In the genomic region with DNA sequence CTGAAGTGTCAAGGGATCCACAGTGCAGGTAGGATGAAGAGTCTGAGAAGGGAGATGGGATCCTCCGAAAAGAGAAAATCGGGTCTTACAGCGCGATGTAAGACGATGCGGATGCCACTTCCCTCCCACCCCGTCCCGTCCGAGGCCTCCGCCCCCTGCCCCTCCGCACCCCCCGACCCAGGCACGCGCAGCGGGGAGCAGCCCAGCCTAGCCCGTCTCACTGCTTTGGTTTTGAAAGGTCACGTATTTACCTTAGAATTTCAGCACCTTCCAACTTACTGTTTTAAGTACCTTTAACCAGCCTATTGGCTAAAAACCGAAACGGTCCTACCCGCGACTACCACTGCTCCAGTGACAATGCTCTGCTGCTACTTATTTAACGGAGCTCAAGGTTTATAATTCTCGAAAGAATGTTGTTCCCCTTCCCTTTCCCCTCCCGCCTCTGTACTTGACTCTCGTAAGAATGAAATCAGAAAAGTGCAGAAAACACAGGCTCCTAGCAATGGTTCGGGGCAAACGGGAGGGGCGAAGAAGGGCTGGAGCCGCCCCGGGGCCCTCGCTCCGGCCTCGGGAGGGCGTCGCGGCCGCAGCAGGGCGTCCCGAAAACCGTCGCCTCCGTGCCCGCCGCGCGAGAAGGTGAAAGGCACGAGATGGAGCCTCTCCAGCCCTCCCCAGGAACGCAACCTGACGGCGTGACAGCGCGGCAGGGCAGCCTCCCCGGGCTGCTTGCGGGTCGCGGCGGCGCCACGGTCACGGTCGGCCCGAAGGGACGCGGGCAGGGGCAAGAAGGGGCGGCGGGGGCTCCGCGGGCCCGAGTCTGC, we compare ENCODE assay signal across 8 cellular contexts. TPM values are rescaled to one million over a fixed set of nuclear protein-coding genes. Genes with fewer than 3 reads are reported as not detected.
DNase-seq lines count a peak whose midpoint lies in the region; ATAC-seq and TF ChIP-seq lines count a peak whose summit lies in the region.

No MANE protein-coding gene starts in this region.

- H3K4me3 ChIP-seq in SK-N-SH (ENCODE audit: low read depth in 2 of 2, low read length in 1 of 2) (peak overlapping the region; percentile 67 to 80), adipocyte (ENCODE audit: low read length) (peak overlapping the region; percentile 90), left ventricle myocardium inferior (peak overlapping the region; percentile 98), psoas muscle (peak overlapping the region; percentile 81)

- under 1% methylated on average over 40 of the region's 69 CpGs for WGBS in SK-N-SH (ENCODE audit: low lambda C conversion rate)
- 0 to 1% (median 1%) methylated on average over 54 to 69 of the region's 69 CpGs for WGBS in psoas muscle, 3 donors

- peak; percentile 16 for ATAC-seq in GM19328 (IDR thresholded peaks at IDR 0.05; ENCODE audit: unreplicated experiment)
- ATAC-seq in HG03460 (IDR thresholded peaks at IDR 0.05; ENCODE audit: unreplicated experiment) = peak; percentile 18
- peak; percentile 12 to 45 (median 34) for ATAC-seq in psoas muscle
- ATAC-seq in HG03469 (IDR thresholded peaks at IDR 0.05; ENCODE audit: unreplicated experiment) = no peak

- H3F3A ChIP-seq in SK-N-SH (replicated peaks; ENCODE audit: insufficient read depth) = peaks cover 16% of the 10 kb centered on the region

- TF ChIP-seq EP300 in SK-N-SH (IDR thresholded peaks at IDR 0.05; ENCODE audit: borderline replicate concordance in 1 of 2, low read depth in 1 of 2, low read length in 1 of 2) = no peak

- POLR2A ChIA-PET in SK-N-SH (lab: Yijun Ruan, JAX) = interaction anchor here (1.1 to 4.0 kb wide), 5 partner anchors 11 to 171 kb away, joined by 3 to 56 read pairs (median 4); a partner anchor contains a TSS

- H3K4me1 ChIP-seq in SK-N-SH (ENCODE audit: control insufficient read depth in 1 of 2, insufficient read depth in 2 of 2, low read depth in 1 of 2, low read length in 1 of 2) = peaks cover 0 to 4% of the 10 kb centered on the region in 2 experiments; a peak in 1 of 4 replicates
- H3K4me1 ChIP-seq in adipocyte (ENCODE audit: control insufficient read depth, insufficient read depth, low read length) = peaks cover 10% of the 10 kb centered on the region
- peaks cover 34% of the 10 kb centered on the region for H3K4me1 ChIP-seq in left ventricle myocardium inferior
- peaks cover 6% of the 10 kb centered on the region for H3K4me1 ChIP-seq in psoas muscle

- H2AFZ ChIP-seq in SK-N-SH (ENCODE audit: low read depth) = peak overlapping the region; percentile 88

- H4K20me1 ChIP-seq in SK-N-SH (ENCODE audit: insufficient read depth) = no peaks in the 10 kb centered on the region; the same call in 1 of the 2 replicates

- H3K79me2 ChIP-seq in SK-N-SH (ENCODE audit: insufficient read depth) = peaks cover 44% of the 10 kb centered on the region

- H3K27ac ChIP-seq in SK-N-SH (ENCODE audit: low read depth in 2 of 2, low read length in 1 of 2) (peak overlapping the region; percentile 73 to 90), left ventricle myocardium inferior (replicated peaks) (peak overlapping the region; percentile 100), psoas muscle (peak overlapping the region; percentile 94)

- DNase-seq in C1 segment of cervical spinal cord (lab: John Stamatoyannopoulos, UW) = peak in 10 of 14 donors; percentile 0 to 55 (median 43)
- peak; percentile 69 for DNase-seq in SK-N-SH
- peak; percentile 76 for DNase-seq in adipocyte (ENCODE audit: low read depth)
- no peak for DNase-seq in left ventricle myocardium inferior
- peak; percentile 29 to 70 for DNase-seq in psoas muscle

- H3K9me2 ChIP-seq in SK-N-SH = no peaks in the 10 kb centered on the region

- no peaks in the 10 kb centered on the region for H3K9me3 ChIP-seq in SK-N-SH
- H3K9me3 ChIP-seq in adipocyte (ENCODE audit: control insufficient read depth, low read length) = no peaks in the 10 kb centered on the region
- H3K9me3 ChIP-seq in left ventricle myocardium inferior (replicated peaks) = no peaks in the 10 kb centered on the region
- no peaks in the 10 kb centered on the region for H3K9me3 ChIP-seq in psoas muscle

- H3K9ac ChIP-seq in SK-N-SH = peak overlapping the region; percentile 89
- H3K9ac ChIP-seq in adipocyte (ENCODE audit: low read length) = peak overlapping the region; percentile 90

- intact Hi-C loops in left ventricle myocardium inferior (cut with micrococcal nuclease) (no loop called here), psoas muscle (cut with DNase I) (no loop called here)

- H3K4me2 ChIP-seq in SK-N-SH = peak overlapping the region; percentile 84

- H3K27me3 ChIP-seq in SK-N-SH (ENCODE audit: insufficient read depth) = no peaks in the 10 kb centered on the region
- no peaks in the 10 kb centered on the region for H3K27me3 ChIP-seq in adipocyte (replicated peaks; ENCODE audit: control insufficient read depth, insufficient read depth, low read length)
- no peaks in the 10 kb centered on the region for H3K27me3 ChIP-seq in left ventricle myocardium inferior (ENCODE audit: low read depth)
- no peaks in the 10 kb centered on the region for H3K27me3 ChIP-seq in psoas muscle (ENCODE audit: insufficient read depth in 3 of 3, low read length in 2 of 3)

- H3K36me3 ChIP-seq in SK-N-SH (replicated peaks in 1 of 2; ENCODE audit: control insufficient read depth in 1 of 2, insufficient read depth in 2 of 2, low read length in 1 of 2) (no peaks in the 10 kb centered on the region), adipocyte (ENCODE audit: control insufficient read depth, insufficient read depth, low read length, severe bottlenecking) (no peaks in the 10 kb centered on the region), left ventricle myocardium inferior (no peaks in the 10 kb centered on the region), psoas muscle (ENCODE audit: insufficient read depth in 1 of 2, low read depth in 1 of 2) (no peaks in the 10 kb centered on the region)

- TF ChIP-seq RAD21 in SK-N-SH (IDR thresholded peaks at IDR 0.05; ENCODE audit: low read length) = no peak

- CTCF ChIA-PET in SK-N-SH (lab: Yijun Ruan, JAX) = interaction anchor here (0.6 to 2.1 kb wide), 6 partner anchors 12 to 127 kb away, joined by 3 to 15 read pairs (median 7); a partner anchor contains a TSS

- TF ChIP-seq CTCF in SK-N-SH (IDR thresholded peaks at IDR 0.05) (peak; percentile 32), left ventricle myocardium inferior (IDR thresholded peaks at IDR 0.05; ENCODE audit: borderline replicate concordance) (no peak), psoas muscle (IDR thresholded peaks at IDR 0.05) (no peak)

TF ChIP-seq in SK-N-SH, 30 proteins besides CTCF, POLR2A, EP300 and RAD21:
- TF ChIP-seq, protein P1, sequence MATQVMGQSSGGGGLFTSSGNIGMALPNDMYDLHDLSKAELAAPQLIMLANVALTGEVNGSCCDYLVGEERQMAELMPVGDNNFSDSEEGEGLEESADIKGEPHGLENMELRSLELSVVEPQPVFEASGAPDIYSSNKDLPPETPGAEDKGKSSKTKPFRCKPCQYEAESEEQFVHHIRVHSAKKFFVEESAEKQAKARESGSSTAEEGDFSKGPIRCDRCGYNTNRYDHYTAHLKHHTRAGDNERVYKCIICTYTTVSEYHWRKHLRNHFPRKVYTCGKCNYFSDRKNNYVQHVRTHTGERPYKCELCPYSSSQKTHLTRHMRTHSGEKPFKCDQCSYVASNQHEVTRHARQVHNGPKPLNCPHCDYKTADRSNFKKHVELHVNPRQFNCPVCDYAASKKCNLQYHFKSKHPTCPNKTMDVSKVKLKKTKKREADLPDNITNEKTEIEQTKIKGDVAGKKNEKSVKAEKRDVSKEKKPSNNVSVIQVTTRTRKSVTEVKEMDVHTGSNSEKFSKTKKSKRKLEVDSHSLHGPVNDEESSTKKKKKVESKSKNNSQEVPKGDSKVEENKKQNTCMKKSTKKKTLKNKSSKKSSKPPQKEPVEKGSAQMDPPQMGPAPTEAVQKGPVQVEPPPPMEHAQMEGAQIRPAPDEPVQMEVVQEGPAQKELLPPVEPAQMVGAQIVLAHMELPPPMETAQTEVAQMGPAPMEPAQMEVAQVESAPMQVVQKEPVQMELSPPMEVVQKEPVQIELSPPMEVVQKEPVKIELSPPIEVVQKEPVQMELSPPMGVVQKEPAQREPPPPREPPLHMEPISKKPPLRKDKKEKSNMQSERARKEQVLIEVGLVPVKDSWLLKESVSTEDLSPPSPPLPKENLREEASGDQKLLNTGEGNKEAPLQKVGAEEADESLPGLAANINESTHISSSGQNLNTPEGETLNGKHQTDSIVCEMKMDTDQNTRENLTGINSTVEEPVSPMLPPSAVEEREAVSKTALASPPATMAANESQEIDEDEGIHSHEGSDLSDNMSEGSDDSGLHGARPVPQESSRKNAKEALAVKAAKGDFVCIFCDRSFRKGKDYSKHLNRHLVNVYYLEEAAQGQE (IDR thresholded peaks at IDR 0.05; ENCODE audit: low read depth, low read length) = no peak
- TF ChIP-seq MXI1 (IDR thresholded peaks at IDR 0.05; ENCODE audit: low read depth, low read length) = peak; percentile 10; the same call in 1 of the 2 replicates
- TF ChIP-seq, protein P2, sequence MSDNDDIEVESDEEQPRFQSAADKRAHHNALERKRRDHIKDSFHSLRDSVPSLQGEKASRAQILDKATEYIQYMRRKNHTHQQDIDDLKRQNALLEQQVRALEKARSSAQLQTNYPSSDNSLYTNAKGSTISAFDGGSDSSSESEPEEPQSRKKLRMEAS (IDR thresholded peaks at IDR 0.05; ENCODE audit: low read depth) = 0 out of 2 replicates have a peak, but pooled peaks have one; percentile 4
TF ChIP-seq in SK-N-SH: peak in this region for 2.

RNA-seq across cellular contexts. Expression of a gene that starts 0.7 kb away (rescaled TPM):
- 27.3 and 41.3 TPM in 2 replicates for polyA plus RNA-seq in SK-N-SH (2012; rRNA removed)
- 32.1 and 37.1 TPM in 2 replicates for polyA plus RNA-seq in SK-N-SH (2012; cell fraction: cytosol; rRNA removed)
- polyA plus RNA-seq in SK-N-SH (2012; cell fraction: nucleus; rRNA removed) = 82.0 and 121 TPM in 2 replicates
- 37.0 TPM for total RNA-seq in left ventricle myocardium inferior
- total RNA-seq in psoas muscle = 10 to 100 TPM; 16.8 to 30.0 (median 20.7) TPM
- polyA plus RNA-seq in psoas muscle = 10 to 100 TPM; 16.0 to 42.6 (median 23.6) TPM

RNA-seq across cellular contexts. Expression of a gene that starts 12.4 kb away (rescaled TPM):
- polyA plus RNA-seq in SK-N-SH (2012; rRNA removed) = 0.58 and 0.88 TPM in 2 replicates
- polyA plus RNA-seq in SK-N-SH (2012; cell fraction: cytosol; rRNA removed) = 1.2 and 1.8 TPM in 2 replicates
- polyA plus RNA-seq in SK-N-SH (2012; cell fraction: nucleus; rRNA removed) = 0.28 and 0.83 TPM in 2 replicates
- 6.5 TPM for total RNA-seq in left ventricle myocardium inferior
- 1 to 10 TPM; 3.0 to 4.5 (median 3.3) TPM for total RNA-seq in psoas muscle
- 1 to 10 TPM; 2.9 to 7.6 (median 2.9) TPM for polyA plus RNA-seq in psoas muscle
